In the genomic region with DNA sequence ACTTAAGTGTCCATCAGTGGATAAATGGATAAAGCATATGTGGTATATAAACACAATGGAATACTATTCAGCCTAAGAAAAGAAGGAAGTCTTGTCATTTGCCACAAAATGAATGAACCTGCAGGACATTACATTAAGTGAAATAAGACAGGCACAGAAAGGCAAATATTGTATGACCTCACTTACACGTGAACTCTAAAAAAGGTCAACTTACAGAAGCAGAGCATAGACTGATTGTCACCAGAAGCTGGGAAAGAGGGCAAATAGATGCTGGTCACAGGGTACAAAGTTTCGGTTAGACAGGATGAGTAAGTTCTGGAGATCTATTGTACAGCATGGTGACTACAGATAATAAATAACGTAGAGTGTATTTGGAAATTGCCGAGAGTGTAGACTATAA, we compare ENCODE assay signal across 3 cellular contexts.
"Had no signal": no experiment of that assay in that cellular context is flagged by ENCODE, and none has a peak within 500 bp of the region (broad histone marks: within the 10 kb centered on the region; RNA-seq: fewer than 3 reads in every experiment).

No MANE protein-coding gene starts in this region.

- DNase-seq: H9, HCEC 1CT, KBM-7 had no signal
